In genomic region chr3:100400782-100401673, GRCh38 we compare ENCODE assay signal across 1 cellular context.
TF ChIP-seq lines count a peak whose summit lies in the region.

A gene with protein sequence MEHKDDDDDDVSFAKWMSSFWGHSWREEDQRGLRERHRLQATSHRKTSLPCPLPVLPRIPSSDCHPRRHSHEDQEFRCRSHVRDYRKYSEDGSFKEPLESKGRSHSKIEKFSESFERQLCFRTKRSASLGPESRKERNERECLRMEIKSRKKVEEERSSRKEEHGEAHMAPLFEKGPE (plus strand): TSS chr3:100401539. CDS start chr3:100429730, 28,191 bp downstream.
Gene TOMM70 (minus strand): TSS chr3:100401089. CDS start chr3:100400949, 140 bp downstream.

TF ChIP-seq in SK-N-SH, 30 proteins besides CTCF, POLR2A, EP300 and RAD21 (continued from another document):
- TF ChIP-seq, protein P1, sequence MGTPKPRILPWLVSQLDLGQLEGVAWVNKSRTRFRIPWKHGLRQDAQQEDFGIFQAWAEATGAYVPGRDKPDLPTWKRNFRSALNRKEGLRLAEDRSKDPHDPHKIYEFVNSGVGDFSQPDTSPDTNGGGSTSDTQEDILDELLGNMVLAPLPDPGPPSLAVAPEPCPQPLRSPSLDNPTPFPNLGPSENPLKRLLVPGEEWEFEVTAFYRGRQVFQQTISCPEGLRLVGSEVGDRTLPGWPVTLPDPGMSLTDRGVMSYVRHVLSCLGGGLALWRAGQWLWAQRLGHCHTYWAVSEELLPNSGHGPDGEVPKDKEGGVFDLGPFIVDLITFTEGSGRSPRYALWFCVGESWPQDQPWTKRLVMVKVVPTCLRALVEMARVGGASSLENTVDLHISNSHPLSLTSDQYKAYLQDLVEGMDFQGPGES (IDR thresholded peaks at IDR 0.05; ENCODE audit: low read depth, low read length) = no peak
- TF ChIP-seq TEAD4 (IDR thresholded peaks at IDR 0.05; ENCODE audit: borderline replicate concordance, insufficient read depth) = no peak
- no peak for TF ChIP-seq MEF2A (IDR thresholded peaks at IDR 0.05; ENCODE audit: borderline replicate concordance, low read depth)
- TF ChIP-seq MXI1 (IDR thresholded peaks at IDR 0.05; ENCODE audit: low read depth, low read length) = peak; percentile 95; the same call in 1 of the 2 replicates
- no peak for TF ChIP-seq EZH2phosphoT487 (IDR thresholded peaks at IDR 0.05; ENCODE audit: borderline replicate concordance, low read depth)
- TF ChIP-seq, protein P2, sequence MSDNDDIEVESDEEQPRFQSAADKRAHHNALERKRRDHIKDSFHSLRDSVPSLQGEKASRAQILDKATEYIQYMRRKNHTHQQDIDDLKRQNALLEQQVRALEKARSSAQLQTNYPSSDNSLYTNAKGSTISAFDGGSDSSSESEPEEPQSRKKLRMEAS (IDR thresholded peaks at IDR 0.05; ENCODE audit: low read depth) = peak; percentile 93
- no peak; the same call in 1 of the 2 replicates for TF ChIP-seq RCOR1 (IDR thresholded peaks at IDR 0.05; ENCODE audit: low read length)
- TF ChIP-seq SMC3 (IDR thresholded peaks at IDR 0.05; ENCODE audit: low read depth, low read length) = no peak
- TF ChIP-seq FOXM1 (IDR thresholded peaks at IDR 0.05; ENCODE audit: low read depth) = peak; percentile 50; the same call in 1 of the 2 replicates
- TF ChIP-seq ZBTB33 (IDR thresholded peaks at IDR 0.05; ENCODE audit: borderline replicate concordance, low read depth) = no peak
- peak; percentile 97 for TF ChIP-seq POLR2AphosphoS5 (IDR thresholded peaks at IDR 0.05; ENCODE audit: low read depth, low read length)
- no peak for TF ChIP-seq USF2 (IDR thresholded peaks at IDR 0.05; ENCODE audit: borderline replicate concordance, low read depth, low read length)
TF ChIP-seq in SK-N-SH: peak in this region for 11.
